Comparison of ENCODE assay signal across 25 cellular contexts in genomic region chr4:45668086-45668485, GRCh38.
DNase-seq lines count a peak whose midpoint lies in the region; FAIRE-seq and TF ChIP-seq lines count a peak whose summit lies in the region.
"Had no signal": no experiment of that assay in that cellular context is flagged by ENCODE, and none has a peak within 500 bp of the region (broad histone marks: within the 10 kb centered on the region; RNA-seq: fewer than 3 reads in every experiment).

No MANE protein-coding gene starts in this region.

- H3K27ac ChIP-seq in H1 (ENCODE audit: low read depth, low read length), result no peak overlapping the region
- no peak overlapping the region for H3K27ac ChIP-seq in neural cell (ENCODE audit: low read length)
- H3K27ac ChIP-seq: A549; BLaER1 treated with 17β-estradiol and CSF1 and Interleukin-3, amounts not matched to agents 10 nM and 100 nM had no signal

- no peaks in the 10 kb centered on the region for H3K4me1 Mint-ChIP-seq in activated CD4-positive, alpha-beta T cell treated with anti-CD3 and anti-CD28 coated beads, Interleukin-2, amount 10 ng/mL, durations not matched to agents 7 days and 5 days
- H3K4me1 Mint-ChIP-seq: CD14-positive monocyte; CD8-positive, alpha-beta memory T cell had no signal

- H3K9me3 Mint-ChIP-seq in activated CD4-positive, alpha-beta T cell treated with anti-CD3 and anti-CD28 coated beads, Interleukin-2, amount 10 ng/mL, durations not matched to agents 7 days and 5 days, result peaks cover 4% of the 10 kb centered on the region

- H4K20me1 ChIP-seq in H1 (replicated peaks in 1 of 2; ENCODE audit: control insufficient read depth in 1 of 2, insufficient read depth in 2 of 2, low read length in 2 of 2) (no peaks in the 10 kb centered on the region), neural cell (ENCODE audit: insufficient read depth) (no peaks in the 10 kb centered on the region)
- H4K20me1 ChIP-seq: BLaER1 treated with 17β-estradiol and CSF1 and Interleukin-3, amounts not matched to agents 10 nM and 100 nM had no signal

- no peak overlapping the region for H2AK5ac ChIP-seq in H1 (ENCODE audit: low read depth, low read length)

- H2BK15ac ChIP-seq in H1 (ENCODE audit: low read length), result no peak overlapping the region

- H3K56ac ChIP-seq in H1 (replicated peaks; ENCODE audit: insufficient read length, low read depth, low read length), result no peak overlapping the region

- H3K4me3 Mint-ChIP-seq in activated CD4-positive, alpha-beta T cell treated with anti-CD3 and anti-CD28 coated beads, Interleukin-2, amount 10 ng/mL, durations not matched to agents 7 days and 5 days, result no peak overlapping the region
- H3K4me3 Mint-ChIP-seq: CD14-positive monocyte; CD4-positive, alpha-beta T cell; CD8-positive, alpha-beta memory T cell; GM23338; HFFc6 had no signal

- H2BK20ac ChIP-seq in H1 (ENCODE audit: low read length), result no peak overlapping the region

- no peaks in the 10 kb centered on the region for H3K36me3 Mint-ChIP-seq in activated CD4-positive, alpha-beta T cell treated with anti-CD3 and anti-CD28 coated beads, Interleukin-2, amount 10 ng/mL, durations not matched to agents 7 days and 5 days (ENCODE audit: low read depth)
- H3K36me3 Mint-ChIP-seq: CD14-positive monocyte had no signal

- 87% methylated on average over 6 of the region's 6 CpGs; no CpG with 5 or more reads in 1 of the 2 experiments for WGBS in H1 (ENCODE audit: extremely low coverage in 1 of 2, insufficient coverage in 1 of 2, insufficient read length in 1 of 2, insufficient replicate concordance in 2 of 2, low coverage in 1 of 2, low lambda C conversion rate in 2 of 2, missing lambda C conversion rate in 1 of 2), 2 experiments

- H3K27me3 ChIP-seq in H1 (replicated peaks in 1 of 4; ENCODE audit: control insufficient read depth in 3 of 4, extremely low read depth in 1 of 4, insufficient read depth in 3 of 4, low read length in 3 of 4) (no peaks in the 10 kb centered on the region), neural cell (ENCODE audit: insufficient read depth, low read depth, low read length) (no peaks in the 10 kb centered on the region), H7 (ENCODE audit: control insufficient read depth, insufficient read depth, low read length) (no peaks in the 10 kb centered on the region)
- H3K27me3 ChIP-seq: BE2C; BLaER1 treated with 17β-estradiol and CSF1 and Interleukin-3, amounts not matched to agents 10 nM and 100 nM had no signal

- no peak for TF ChIP-seq CTCF in H1 (IDR thresholded peaks at IDR 0.05; ENCODE audit: control extremely low read depth in 1 of 3, insufficient read depth in 1 of 3, low read depth in 1 of 3, low read length in 3 of 3)
- TF ChIP-seq CTCF in neural cell (IDR thresholded peaks at IDR 0.05; ENCODE audit: poor library complexity, severe bottlenecking), result no peak

- no peak overlapping the region for H2BK12ac ChIP-seq in H1 (ENCODE audit: low read depth, low read length)

- no peaks in the 10 kb centered on the region for H3K27me3 Mint-ChIP-seq in activated CD4-positive, alpha-beta T cell treated with anti-CD3 and anti-CD28 coated beads, Interleukin-2, amount 10 ng/mL, durations not matched to agents 7 days and 5 days
- H3K27me3 Mint-ChIP-seq: CD4-positive, alpha-beta T cell; CD8-positive, alpha-beta memory T cell had no signal

- H3K9me2 ChIP-seq in neural cell (ENCODE audit: insufficient read depth, low read length), result no peaks in the 10 kb centered on the region

- no peak overlapping the region for H2BK120ac ChIP-seq in H1 (replicated peaks; ENCODE audit: low read depth, low read length)

- H4K8ac ChIP-seq in H1 (ENCODE audit: extremely low read depth, insufficient read depth, low read length), result no peak overlapping the region

- H3K9ac ChIP-seq in H1 (replicated peaks in 1 of 4; ENCODE audit: extremely low read depth in 1 of 4, low read depth in 3 of 4, low read length in 3 of 4), result no peak overlapping the region
- H3K9ac ChIP-seq in neural cell (ENCODE audit: low read length), result no peak overlapping the region
- H3K9ac ChIP-seq: BLaER1 treated with 17β-estradiol and CSF1 and Interleukin-3, amounts not matched to agents 10 nM and 100 nM had no signal

- DNase-seq in NCI-H460 (ENCODE audit: extremely low read depth, low read depth) (peak; percentile 7), H1 (ENCODE audit: low read depth in 1 of 2, low spot score in 2 of 2) (no peak), retina (peak; percentile 11), NCI-H446 (lab: John Stamatoyannopoulos, UW) (no peak), H7 (no peak)
- no peak for DNase-seq in activated CD4-positive, alpha-beta T cell treated with anti-CD3 and anti-CD28 coated beads, Interleukin-2, amount 10 ng/mL, durations not matched to agents 7 days and 5 days
- DNase-seq: 8988T; ACHN; AML-193; BE2C; CD4-positive, alpha-beta T cell; CD8-positive, alpha-beta memory T cell; DMS 273 treated with DMSO at 0.1 percent for 48 hours; DMS79; EL; GDM1; HFFc6 had no signal

- H3K18ac ChIP-seq in H1 (ENCODE audit: extremely low read depth, low read length), result no peak overlapping the region

- H3K4ac ChIP-seq in H1 (replicated peaks; ENCODE audit: insufficient read length, low read depth, low read length), result no peak overlapping the region

- 0 out of 2 replicates have a peak overlapping the region, but pooled peaks have one; percentile 72 for H2AFZ ChIP-seq in H1 (ENCODE audit: low read length)
- no peak overlapping the region for H2AFZ ChIP-seq in neural cell (ENCODE audit: low read depth, low read length)
- H2AFZ ChIP-seq: GM23338 had no signal

- no peak overlapping the region for H3K4me3 ChIP-seq in H1 (ENCODE audit: extremely low read depth in 1 of 4, insufficient read depth in 2 of 4, low read depth in 3 of 4, low read length in 4 of 4)
- H3K4me3 ChIP-seq in neural cell (ENCODE audit: low read length), result no peak overlapping the region
- no peak overlapping the region for H3K4me3 ChIP-seq in H7 (ENCODE audit: insufficient read depth, low read depth, low read length)
- H3K4me3 ChIP-seq: A549; BLaER1 treated with 17β-estradiol and CSF1 and Interleukin-3, amounts not matched to agents 10 nM and 100 nM; GM12878; GM23338; HAP-1 had no signal

- FAIRE-seq in H1 (lab: Jason Lieb, UNC), result no peak
- FAIRE-seq: A549, GM12878, GM19239 had no signal

- no peak overlapping the region for H3K4me2 ChIP-seq in H1 (ENCODE audit: insufficient read depth in 1 of 2, low read depth in 2 of 2, low read length in 2 of 2)
- no peak overlapping the region for H3K4me2 ChIP-seq in neural cell (ENCODE audit: low read length)
- H3K4me2 ChIP-seq: A549; BLaER1 treated with 17β-estradiol and CSF1 and Interleukin-3, amounts not matched to agents 10 nM and 100 nM; GM23338 had no signal

- H3F3A ChIP-seq in neural cell (ENCODE audit: insufficient read depth, low read length, poor library complexity, severe bottlenecking), result no peaks in the 10 kb centered on the region

- CTCF ChIA-PET in H1 (lab: Charles Lee; ENCODE audit: partially characterized antibody), result interaction anchor here (1.3 kb wide), 1 partner anchor 10 kb away, joined by 3 read pairs; no protein-coding TSS in a partner anchor
- CTCF ChIA-PET in activated CD4-positive, alpha-beta T cell treated with anti-CD3 and anti-CD28 coated beads, Interleukin-2, amount 10 ng/mL, durations not matched to agents 7 days and 5 days (lab: Charles Lee), result no interaction called here

- no peak overlapping the region for H4K5ac ChIP-seq in H1 (ENCODE audit: insufficient read length, low read depth, low read length)

- H3K9me3 ChIP-seq in H1 (ENCODE audit: insufficient read depth in 2 of 2, low read depth in 1 of 2, low read length in 1 of 2), result no peaks in the 10 kb centered on the region
- no peaks in the 10 kb centered on the region for H3K9me3 ChIP-seq in neural cell (ENCODE audit: low read length)
- H3K9me3 ChIP-seq: A549; BE2C; BLaER1 treated with 17β-estradiol and CSF1 and Interleukin-3, amounts not matched to agents 10 nM and 100 nM; HAP-1 had no signal

- TF ChIP-seq POLR2A in H1 (IDR thresholded peaks at IDR 0.05; ENCODE audit: control extremely low read depth in 1 of 2, low read depth in 2 of 2, low read length in 2 of 2), result no peak

- H3K4me1 ChIP-seq in H1 (replicated peaks in 1 of 4; ENCODE audit: control insufficient read depth in 3 of 4, insufficient read depth in 4 of 4, low read length in 3 of 4), result peaks cover 0 to 4% (median 0%) of the 10 kb centered on the region in 4 experiments; a peak in 1 of 7 replicates
- H3K4me1 ChIP-seq: A549; BE2C; BLaER1 treated with 17β-estradiol and CSF1 and Interleukin-3, amounts not matched to agents 10 nM and 100 nM; HAP-1 had no signal

- H3K23ac ChIP-seq in H1 (ENCODE audit: insufficient read length), result no peak overlapping the region

- H3K36me3 ChIP-seq in H1 (ENCODE audit: control insufficient read depth in 2 of 4, insufficient read depth in 4 of 4, low read length in 3 of 4) (no peaks in the 10 kb centered on the region), neural cell (ENCODE audit: insufficient read depth, low read length) (no peaks in the 10 kb centered on the region), H7 (replicated peaks; ENCODE audit: control insufficient read depth, insufficient read depth, low read length) (no peaks in the 10 kb centered on the region)
- H3K36me3 ChIP-seq: BE2C; BLaER1 treated with 17β-estradiol and CSF1 and Interleukin-3, amounts not matched to agents 10 nM and 100 nM; HAP-1 had no signal

- TF ChIP-seq RAD21 in H1 (IDR thresholded peaks at IDR 0.05 in 1 of 2, conservative IDR thresholded peaks at IDR 0.05 in 1 of 2; ENCODE audit: low read depth in 2 of 2, low read length in 2 of 2), result no peak
- no peak for TF ChIP-seq RAD21 in neural cell (conservative IDR thresholded peaks at IDR 0.05)

- POLR2A ChIA-PET in H1 (lab: Charles Lee; ENCODE audit: partially characterized antibody), result no interaction called here
- POLR2A ChIA-PET in activated CD4-positive, alpha-beta T cell treated with anti-CD3 and anti-CD28 coated beads, Interleukin-2, amount 10 ng/mL, durations not matched to agents 7 days and 5 days (lab: Charles Lee), result no interaction called here

- H3K27ac Mint-ChIP-seq in activated CD4-positive, alpha-beta T cell treated with anti-CD3 and anti-CD28 coated beads, Interleukin-2, amount 10 ng/mL, durations not matched to agents 7 days and 5 days, result no peak overlapping the region
- H3K27ac Mint-ChIP-seq: CD14-positive monocyte; CD4-positive, alpha-beta T cell; CD8-positive, alpha-beta memory T cell; GM23338; HFFc6 had no signal

- no peak overlapping the region for H2BK5ac ChIP-seq in H1 (ENCODE audit: low read depth, low read length)

- no peak overlapping the region for H4K91ac ChIP-seq in H1 (replicated peaks; ENCODE audit: insufficient read length, low read length)

- H3K79me2 ChIP-seq in H1 (ENCODE audit: control insufficient read depth in 1 of 2, insufficient read depth in 2 of 2, low read length in 2 of 2), result no peaks in the 10 kb centered on the region
- H3K79me2 ChIP-seq in neural cell (replicated peaks; ENCODE audit: insufficient read depth, low read length), result no peaks in the 10 kb centered on the region

- H3K79me1 ChIP-seq in H1 (ENCODE audit: low read depth, low read length), result no peaks in the 10 kb centered on the region

- no peak overlapping the region for H3K14ac ChIP-seq in H1 (ENCODE audit: insufficient read length)

- TF ChIP-seq EP300 in H1 (IDR thresholded peaks at IDR 0.05; ENCODE audit: borderline replicate concordance in 1 of 2, low read depth in 2 of 2, low read length in 2 of 2), result no peak
- TF ChIP-seq EP300 in neural cell (conservative IDR thresholded peaks at IDR 0.05; ENCODE audit: poor library complexity, severe bottlenecking), result peak; percentile 93

- no peaks in the 10 kb centered on the region for H3K23me2 ChIP-seq in H1 (ENCODE audit: low read depth, low read length)

Comparison
In these comparisons a context has a peak if more than half of its experiments do, and no peak if none do; other contexts are left out.
1. DNase-seq: peak in NCI-H460 (single experiment) and retina (single experiment); none in H1 (0 of 2), activated CD4-positive, alpha-beta T cell treated with anti-CD3 and anti-CD28 coated beads, Interleukin-2, amount 10 ng/mL, durations not matched to agents 7 days and 5 days (single experiment), NCI-H446 (0 of 2) and H7 (single experiment).